In the genomic region with DNA sequence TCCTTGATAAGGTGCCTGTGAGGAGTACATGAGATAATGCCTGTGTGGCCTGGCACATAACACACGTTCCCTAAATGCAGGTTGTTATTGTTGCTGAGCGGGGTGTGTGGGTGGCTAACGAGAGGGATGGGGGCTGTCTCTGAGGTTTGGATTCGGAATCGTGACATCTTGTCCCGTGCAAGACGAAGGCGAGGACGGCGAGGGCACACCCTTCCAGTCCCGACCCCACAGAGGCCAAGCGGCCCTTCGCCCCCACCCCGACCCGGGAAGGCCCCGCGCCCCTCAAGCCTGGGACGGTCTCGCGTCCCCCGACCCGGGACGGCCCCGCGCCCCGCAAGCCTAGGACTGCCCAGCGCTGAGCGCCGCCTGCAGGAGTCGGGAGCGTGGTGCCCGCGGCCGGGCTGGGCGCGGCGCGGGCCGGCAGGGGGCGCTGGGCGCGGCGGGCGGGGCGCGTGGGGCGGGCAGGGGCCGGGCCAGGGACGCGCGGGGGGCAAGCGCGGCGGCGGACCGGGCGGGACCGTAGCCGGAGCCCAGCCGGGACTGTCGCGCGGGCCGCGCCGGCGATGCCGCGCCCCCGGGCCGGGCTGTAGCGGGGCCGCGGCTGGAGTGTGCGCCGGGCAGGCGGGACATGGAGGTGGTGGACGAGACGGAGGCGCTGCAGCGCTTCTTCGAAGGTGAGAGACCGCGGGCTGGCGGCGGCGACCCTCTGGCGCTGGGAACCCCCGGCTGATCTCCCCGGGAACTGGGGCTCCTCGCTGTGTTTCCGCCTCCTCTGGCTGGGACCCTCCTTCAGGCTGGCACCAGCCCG, we compare ENCODE assay signal across 9 cellular contexts. TPM values are rescaled to one million over a fixed set of nuclear protein-coding genes. Genes with fewer than 3 reads are reported as not detected.
A peak's percentile ranks its signal among the peaks of the same experiment; 100 is the strongest.
DNase-seq lines count a peak whose midpoint lies in the region; ATAC-seq, FAIRE-seq and TF ChIP-seq lines count a peak whose summit lies in the region.
"Had no signal": no experiment of that assay in that cellular context is flagged by ENCODE, and none has a peak within 500 bp of the region (broad histone marks: within the 10 kb centered on the region; RNA-seq: fewer than 3 reads in every experiment).

A gene (plus strand): TSS at position 520 of the 808 bp plus-strand sequence. CDS start 109 bp downstream, at position 629.

- peaks cover 91% of the 10 kb centered on the region for H3K4me1 ChIP-seq in HepG2 (ENCODE audit: insufficient read depth, low read length)

- no peaks in the 10 kb centered on the region for H4K20me1 ChIP-seq in HepG2 (ENCODE audit: insufficient read depth, low read length)

- in situ Hi-C loops in HepG2 (cut with HindIII; ENCODE audit: extremely low pct_ligation_motif_present, low pct_unique_long_range_greater_than_20kb) = no loop called here

- H3K36me3 Mint-ChIP-seq in activated CD4-positive, alpha-beta T cell treated with anti-CD3 and anti-CD28 coated beads for 36 hours (ENCODE audit: low read depth) = no peaks in the 10 kb centered on the region

- CTCF ChIA-PET in activated CD4-positive, alpha-beta T cell treated with anti-CD3 and anti-CD28 coated beads for 36 hours (lab: Charles Lee) = interaction anchor here (0.7 kb wide), 1 partner anchor 1785 kb away, joined by 4 read pairs; a partner anchor contains a TSS
- CTCF ChIA-PET in HepG2 (lab: Yijun Ruan, JAX; ENCODE audit: low intra/inter-chr PET ratio, low total read pairs) = interaction anchor here (0.9 to 5.4 kb wide), 4 partner anchors 14 to 36 kb away, joined by 3 to 51 read pairs (median 32); no protein-coding TSS in a partner anchor

- H3K79me2 ChIP-seq in HepG2 (ENCODE audit: insufficient read depth, low read length) = peaks cover 44% of the 10 kb centered on the region

- DNase-seq in GM06990 (ENCODE audit: extremely low read depth, insufficient read length) = peak; percentile 40
- DNase-seq in Jurkat, Clone E6-1 (ENCODE audit: low read depth, low spot score) = no peak
- DNase-seq in activated CD4-positive, alpha-beta T cell treated with anti-CD3 and anti-CD28 coated beads for 36 hours = peak; percentile 76
- DNase-seq in choroid plexus epithelial cell (ENCODE audit: low read depth) = no peak
- no peak for DNase-seq in HepG2 (ENCODE audit: low spot score)
- DNase-seq in stimulated activated CD4-positive, alpha-beta T cell treated with anti-CD3 and anti-CD28 coated beads, TNF-alpha, amount 100 ng/mL, for 24 hours (ENCODE audit: low read depth in 3 of 3) = peak in 2 of 3 experiments; percentile 25 to 51
- no peak for DNase-seq in T1000 (lab: John Stamatoyannopoulos, UW)

- peak; percentile 47; the same call in 1 of the 2 replicates for TF ChIP-seq RAD21 in HepG2 (CRISPR knock-in tag; IDR thresholded peaks at IDR 0.05)

- WGBS in HepG2 (ENCODE audit: low lambda C conversion rate) = 2% methylated on average over 5 of the region's 93 CpGs

- no peaks in the 10 kb centered on the region for H3K9me3 Mint-ChIP-seq in activated CD4-positive, alpha-beta T cell treated with anti-CD3 and anti-CD28 coated beads for 36 hours (ENCODE audit: low read depth)

- no peak for TF ChIP-seq POLR2A in HepG2 (IDR thresholded peaks at IDR 0.05; ENCODE audit: insufficient read depth in 1 of 2, low read depth in 2 of 2, low read length in 2 of 2)

- H3K9me3 ChIP-seq in HepG2 (ENCODE audit: low read length) = no peaks in the 10 kb centered on the region

- ATAC-seq in activated CD4-positive, alpha-beta T cell treated with anti-CD3 and anti-CD28 coated beads for 36 hours = peak; percentile 87
- ATAC-seq in HepG2 = peak; percentile 5
- no peak for ATAC-seq in GM18858 (IDR thresholded peaks at IDR 0.05; ENCODE audit: unreplicated experiment)

- TF ChIP-seq EP300 in HepG2 (IDR thresholded peaks at IDR 0.05; ENCODE audit: low read depth in 2 of 2, low read length in 2 of 2) = no peak
- no peak for TF ChIP-seq EP300 in HepG2 (CRISPR knock-in tag; IDR thresholded peaks at IDR 0.05; ENCODE audit: borderline replicate concordance)

- H3K4me1 Mint-ChIP-seq in activated CD4-positive, alpha-beta T cell treated with anti-CD3 and anti-CD28 coated beads for 36 hours = peaks cover 9% of the 10 kb centered on the region

- H3K27me3 ChIP-seq in GM06990 (replicated peaks; ENCODE audit: control insufficient read depth, insufficient read depth, low read length) (peaks cover 2% of the 10 kb centered on the region), HepG2 (ENCODE audit: control insufficient read depth in 1 of 2, insufficient read depth in 2 of 2, low read length in 2 of 2) (no peaks in the 10 kb centered on the region)

- H3K27ac Mint-ChIP-seq in activated CD4-positive, alpha-beta T cell treated with anti-CD3 and anti-CD28 coated beads for 36 hours = no peak within 1 kb of the TSS

- H3K36me3 ChIP-seq in GM06990 (ENCODE audit: control insufficient read depth, insufficient read depth, low read length) (no peaks in the 10 kb centered on the region), HepG2 (replicated peaks in 1 of 2; ENCODE audit: control insufficient read depth in 1 of 2, insufficient read depth in 2 of 2, low read length in 2 of 2) (no peaks in the 10 kb centered on the region)

- H3K27ac ChIP-seq in HepG2 (ENCODE audit: extremely low read length, insufficient read depth, low read length) = peak within 1 kb of the TSS; percentile 56

- peak within 1 kb of the TSS; percentile 55 for H3K4me3 Mint-ChIP-seq in activated CD4-positive, alpha-beta T cell treated with anti-CD3 and anti-CD28 coated beads for 36 hours

- BruUV-seq in HepG2 (replicated peaks; lab: Mats Ljungman, UMichigan) = no TSS peak

- peak within 1 kb of the TSS; percentile 93 for H3K4me2 ChIP-seq in HepG2 (ENCODE audit: low read depth, low read length)

- intact Hi-C loops in activated CD4-positive, alpha-beta T cell treated with anti-CD3 and anti-CD28 coated beads for 36 hours (cut with DNase I, micrococcal nuclease) = loop anchor here (1.0 to 5.0 kb wide), 4 partner anchors 24 to 356 kb away; no protein-coding TSS in a partner anchor
- intact Hi-C loops in HepG2 (cut with micrococcal nuclease; ENCODE audit: unreplicated experiment) = no loop called here

- peaks cover 28% of the 10 kb centered on the region for H3K27me3 Mint-ChIP-seq in activated CD4-positive, alpha-beta T cell treated with anti-CD3 and anti-CD28 coated beads for 36 hours

- POLR2A ChIA-PET in activated CD4-positive, alpha-beta T cell treated with anti-CD3 and anti-CD28 coated beads for 36 hours (lab: Charles Lee) = no interaction called here
- POLR2A ChIA-PET in HepG2 (lab: Yijun Ruan, JAX) = interaction anchor here (1.6 kb wide), 1 partner anchor 17 kb away, joined by 8 read pairs; no protein-coding TSS in a partner anchor

- no peak for TF ChIP-seq CTCF in GM06990 (IDR thresholded peaks at IDR 0.05; ENCODE audit: insufficient read depth, low read length, poor library complexity, severe bottlenecking)
- TF ChIP-seq CTCF in choroid plexus epithelial cell (conservative IDR thresholded peaks at IDR 0.05; ENCODE audit: low read depth, low read length) = peak; percentile 45
- peak; percentile 69 for TF ChIP-seq CTCF in HepG2 (CRISPR knock-in tag; IDR thresholded peaks at IDR 0.05)

- H3K4me3 ChIP-seq in GM06990 (replicated peaks; ENCODE audit: low read depth, low read length) = peak within 1 kb of the TSS; percentile 27
- H3K4me3 ChIP-seq in Jurkat, Clone E6-1 (ENCODE audit: low read length) = peak within 1 kb of the TSS; percentile 47
- peak within 1 kb of the TSS; percentile 73 for H3K4me3 ChIP-seq in choroid plexus epithelial cell (ENCODE audit: low read depth, low read length)
- peak within 1 kb of the TSS; percentile 69 to 87 (median 74) for H3K4me3 ChIP-seq in HepG2 (replicated peaks in 1 of 3; ENCODE audit: insufficient read depth in 1 of 3, low read depth in 2 of 3, low read length in 3 of 3)

- FAIRE-seq in HepG2 (lab: Jason Lieb, UNC) = no peak
- FAIRE-seq: endometrium had no signal

- no peak within 1 kb of the TSS for H2AFZ ChIP-seq in HepG2 (ENCODE audit: low read length)

- H3K9ac ChIP-seq in HepG2 (ENCODE audit: insufficient read depth, low read depth, low read length) = peak within 1 kb of the TSS; percentile 89

TF ChIP-seq in HepG2, 621 proteins besides CTCF, POLR2A, EP300 and RAD21 (continues in another document):
- TF ChIP-seq YY1 (IDR thresholded peaks at IDR 0.05; ENCODE audit: insufficient read depth, insufficient replicate concordance, low read depth, low read length) = peak; percentile 39
- no peak for TF ChIP-seq HOXA3 (CRISPR knock-in tag; IDR thresholded peaks at IDR 0.05)
- TF ChIP-seq MYC (CRISPR knock-in tag; IDR thresholded peaks at IDR 0.05; ENCODE audit: borderline replicate concordance) = no peak
- TF ChIP-seq ZNF30 (CRISPR knock-in tag; IDR thresholded peaks at IDR 0.05) = no peak
- TF ChIP-seq SAP130 (CRISPR knock-in tag; IDR thresholded peaks at IDR 0.05; ENCODE audit: low read depth) = peak; percentile 6; the same call in 1 of the 2 replicates

RNA-seq across cellular contexts. Expression of the gene that starts here (rescaled TPM):
- polyA plus RNA-seq in Jurkat, Clone E6-1 (2012; ENCODE audit: insufficient read depth, insufficient read length) = 10.0 TPM
- under 1 TPM; 0.25 to 0.57 TPM for total RNA-seq in activated CD4-positive, alpha-beta T cell treated with anti-CD3 and anti-CD28 coated beads for 36 hours
- 7.9 and 10.2 TPM in 2 replicates for total RNA-seq in HepG2 (2016; rRNA removed; fragmentation: Illumina TruSeq; extraction: Trizol)
- 6.6 and 7.4 TPM in 2 replicates for total RNA-seq in HepG2 (2016; cell fraction: cytosol; rRNA removed; fragmentation: Illumina TruSeq; extraction: Trizol; ENCODE audit: low read depth)
- total RNA-seq in HepG2 (2016; cell fraction: insoluble cytoplasmic fraction; rRNA removed; fragmentation: Illumina TruSeq; extraction: Trizol) = 6.8 and 10.3 TPM in 2 replicates
- total RNA-seq in HepG2 (2016; cell fraction: membrane; rRNA removed; fragmentation: Illumina TruSeq; extraction: Trizol) = 8.2 and 8.5 TPM in 2 replicates
- total RNA-seq in HepG2 (2016; cell fraction: nucleus; rRNA removed; fragmentation: Illumina TruSeq; extraction: Trizol) = 16.7 and 20.6 TPM in 2 replicates
- polyA plus RNA-seq in HepG2 (2011; rRNA removed) = 25.9 and 33.2 TPM in 2 replicates
- polyA plus RNA-seq in HepG2 (2011; cell fraction: cytosol; rRNA removed) = 17.4 and 19.1 TPM in 2 replicates
- 140 and 154 TPM in 2 replicates for polyA plus RNA-seq in HepG2 (2011; cell fraction: nucleus; rRNA removed)
- polyA plus RNA-seq in HepG2 (2012) = 27.5 and 41.4 TPM in 2 replicates
- polyA plus RNA-seq in HepG2 (2016; cell fraction: cytosol; fragmentation: Illumina TruSeq; extraction: Trizol; ENCODE audit: low read depth) = 1.8 and 2.1 TPM in 2 replicates
- polyA plus RNA-seq in HepG2 (2016; cell fraction: insoluble cytoplasmic fraction; fragmentation: Illumina TruSeq; extraction: Trizol; ENCODE audit: low read depth) = 12.8 and 17.2 TPM in 2 replicates
- polyA plus RNA-seq in HepG2 (2016; cell fraction: membrane; fragmentation: Illumina TruSeq; extraction: Trizol; ENCODE audit: low read depth) = 5.7 and 6.2 TPM in 2 replicates
- polyA plus RNA-seq in HepG2 (2016; cell fraction: nucleus; fragmentation: Illumina TruSeq; extraction: Trizol; ENCODE audit: insufficient read depth, low read depth) = 69.8 and 76.1 TPM in 2 replicates
- polyA minus RNA-seq in HepG2 (2011; rRNA and poly(A)+ RNA removed; ENCODE audit: low replicate concordance) = 2.9 and 52.2 TPM in 2 replicates
- 27.3 and 36.7 TPM in 2 replicates for polyA minus RNA-seq in HepG2 (2011; cell fraction: cytosol; rRNA and poly(A)+ RNA removed)
- 39.0 and 39.4 TPM in 2 replicates for polyA minus RNA-seq in HepG2 (2011; cell fraction: nucleus; rRNA and poly(A)+ RNA removed)

Comparison
In these comparisons a context has a peak if more than half of its experiments do, and no peak if none do; other contexts are left out.
1. Peak in DNase-seq and ATAC-seq in activated CD4-positive, alpha-beta T cell treated with anti-CD3 and anti-CD28 coated beads for 36 hours; RNA of the gene not detected or under 1 TPM.
2. DNase-seq: peak in GM06990 (single experiment) and stimulated activated CD4-positive, alpha-beta T cell treated with anti-CD3 and anti-CD28 coated beads, TNF-alpha, amount 100 ng/mL, for 24 hours (2 of 3); none in Jurkat, Clone E6-1 (single experiment), choroid plexus epithelial cell (single experiment), HepG2 (single experiment) and T1000 (single experiment).
3. Peak in every context shown above with its lines, with median percentiles within 50 percentile points of each other: H3K4me3 ChIP-seq.